In genomic region chr3:55797084-55797483, GRCh38 we compare ENCODE assay signal across 20 cellular contexts.
"Had no signal": no experiment of that assay in that cellular context is flagged by ENCODE, and none has a peak within 500 bp of the region (broad histone marks: within the 10 kb centered on the region; RNA-seq: fewer than 3 reads in every experiment).

No MANE protein-coding gene starts in this region.

- H3K4me1 Mint-ChIP-seq: immature natural killer cell had no signal

- H3K9me3 ChIP-seq: gastroesophageal sphincter, left ventricle myocardium inferior, prostate gland, right lobe of liver, stomach, thoracic aorta, transverse colon had no signal

- ATAC-seq: gastroesophageal sphincter; left cardiac atrium; naive thymus-derived CD4-positive, alpha-beta T cell; right lobe of liver had no signal

- H3K27ac Mint-ChIP-seq: immature natural killer cell; naive thymus-derived CD4-positive, alpha-beta T cell; nephron progenitor cell had no signal

- H2AFZ ChIP-seq: parathyroid adenoma had no signal

- H3K4me1 ChIP-seq: gastroesophageal sphincter, left ventricle myocardium inferior, parathyroid adenoma, prostate gland, right lobe of liver, transverse colon had no signal

- H3K36me3 ChIP-seq: gastroesophageal sphincter, left ventricle myocardium inferior, prostate gland, right lobe of liver, stomach, thoracic aorta, transverse colon had no signal

- DNase-seq: cerebellar nuclear complex; effector CD4-positive, alpha-beta T cell; immature natural killer cell; left cardiac atrium; left ventricle myocardium inferior; mesendoderm; naive thymus-derived CD4-positive, alpha-beta T cell; nephron progenitor cell; right lobe of liver; stimulated activated CD4-positive, alpha-beta T cell treated with anti-CD3 and anti-CD28 coated beads, Interleukin-12 subunit alpha, Interleukin-12 subunit beta, amount 100 ng/mL, for 4 hours; stimulated activated naive CD4-positive, alpha-beta T cell; stomach; substantia nigra; transverse colon had no signal

- H3K27me3 ChIP-seq: gastroesophageal sphincter, right lobe of liver, stomach, transverse colon had no signal

- H3K36me3 Mint-ChIP-seq: immature natural killer cell; naive thymus-derived CD4-positive, alpha-beta T cell had no signal

- H3K4me3 ChIP-seq: gastroesophageal sphincter, left ventricle myocardium inferior, lung, prostate gland, right lobe of liver, skin epidermis, stomach, thoracic aorta, transverse colon had no signal

- H3K4me3 Mint-ChIP-seq: immature natural killer cell; naive thymus-derived CD4-positive, alpha-beta T cell; nephron progenitor cell had no signal

- H3K79me2 ChIP-seq: parathyroid adenoma had no signal

- H3K27ac ChIP-seq: gastroesophageal sphincter, left ventricle myocardium inferior, parathyroid adenoma, prostate gland, right lobe of liver, skin epidermis, thoracic aorta, transverse colon had no signal
